In the genomic region with DNA sequence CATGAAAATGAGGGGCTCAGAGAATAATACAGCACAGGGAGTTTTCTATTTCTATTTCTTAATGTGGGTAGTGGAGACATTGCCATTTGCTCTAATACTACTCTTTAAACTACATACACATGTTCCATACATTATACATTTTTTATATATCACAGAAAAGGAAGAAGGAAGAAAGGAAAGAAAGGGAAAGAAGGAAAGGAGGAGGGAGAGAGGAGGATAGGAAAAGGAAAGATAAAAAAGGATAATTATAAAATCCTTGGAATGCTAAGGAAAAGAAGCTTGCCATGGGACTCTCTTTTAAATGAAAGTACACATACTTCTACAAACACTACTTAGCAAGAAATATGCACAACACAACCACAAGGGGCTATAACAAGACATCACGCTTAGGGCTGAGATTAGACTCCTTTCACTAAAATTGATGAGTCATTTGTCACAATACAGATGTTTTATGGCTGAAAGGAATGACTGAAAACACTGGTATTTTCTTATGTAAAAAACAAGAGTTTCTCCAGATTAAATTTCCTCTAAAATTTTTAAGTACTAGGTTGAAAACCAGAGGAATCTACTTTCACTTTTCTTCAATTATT, we compare ENCODE assay signal across 10 cellular contexts.
DNase-seq lines count a peak whose midpoint lies in the region; ATAC-seq and TF ChIP-seq lines count a peak whose summit lies in the region.
"Had no signal": no experiment of that assay in that cellular context is flagged by ENCODE, and none has a peak within 500 bp of the region (broad histone marks: within the 10 kb centered on the region; RNA-seq: fewer than 3 reads in every experiment).

No MANE protein-coding gene starts in this region.

- H3K9me3 ChIP-seq in A673 (ENCODE audit: low read depth, low read length, poor library complexity, severe bottlenecking) (no peaks in the 10 kb centered on the region), gastroesophageal sphincter (no peaks in the 10 kb centered on the region), MG63 (no peaks in the 10 kb centered on the region)

- no peak for ATAC-seq in GM23338
- ATAC-seq in gastroesophageal sphincter, result no peak
- ATAC-seq: naive thymus-derived CD4-positive, alpha-beta T cell had no signal

- H3K36me3 Mint-ChIP-seq in GM23338 (ENCODE audit: low read depth), result no peaks in the 10 kb centered on the region

- H3K4me1 Mint-ChIP-seq in GM23338, result peaks cover 46% of the 10 kb centered on the region
- H3K4me1 Mint-ChIP-seq: naive thymus-derived CD4-positive, alpha-beta T cell had no signal

- H3K27ac ChIP-seq in A673 (ENCODE audit: low read depth, low read length, poor library complexity, severe bottlenecking), result no peak overlapping the region
- H3K27ac ChIP-seq in GM23338 (ENCODE audit: low read depth), result no peak overlapping the region
- no peak overlapping the region for H3K27ac ChIP-seq in gastroesophageal sphincter

- peak overlapping the region; percentile 50 for H3K27ac Mint-ChIP-seq in GM23338
- H3K27ac Mint-ChIP-seq: naive thymus-derived CD4-positive, alpha-beta T cell had no signal

- H3K27me3 ChIP-seq in A673 (replicated peaks; ENCODE audit: insufficient read depth, low read depth, low read length, poor library complexity), result no peaks in the 10 kb centered on the region
- no peaks in the 10 kb centered on the region for H3K27me3 ChIP-seq in GM23338 (ENCODE audit: insufficient read depth)
- H3K27me3 ChIP-seq in gastroesophageal sphincter, result no peaks in the 10 kb centered on the region
- H3K27me3 ChIP-seq in MG63, result no peaks in the 10 kb centered on the region

- intact Hi-C loops in A673 (cut with micrococcal nuclease; ENCODE audit: unreplicated experiment), result no loop called here

- H4K20me1 ChIP-seq in GM23338 (replicated peaks; ENCODE audit: insufficient read depth), result no peaks in the 10 kb centered on the region

- in situ Hi-C loops in SK-MEL-5 (cut with HindIII; ENCODE audit: low pct_unique_long_range_greater_than_20kb, low sequenced_read_pairs), result no loop called here

- H3K36me3 ChIP-seq in A673 (ENCODE audit: insufficient read depth, low read length, poor library complexity, severe bottlenecking), result no peaks in the 10 kb centered on the region
- H3K36me3 ChIP-seq in GM23338 (ENCODE audit: insufficient read depth), result no peaks in the 10 kb centered on the region
- H3K36me3 ChIP-seq in gastroesophageal sphincter, result no peaks in the 10 kb centered on the region
- no peaks in the 10 kb centered on the region for H3K36me3 ChIP-seq in MG63

- DNase-seq in A673 (ENCODE audit: low spot score), result peak; percentile 68
- peak; percentile 27 for DNase-seq in GM23338 (ENCODE audit: low spot score)
- peak; percentile 81 for DNase-seq in SK-MEL-5 (ENCODE audit: low read depth, low spot score)
- peak; percentile 92 for DNase-seq in fibroblast of the aortic adventitia (ENCODE audit: low read depth)
- no peak for DNase-seq in MG63
- no peak for DNase-seq in DMS153 treated with DMSO at 0.1 percent for 48 hours (lab: John Stamatoyannopoulos, UW; ENCODE audit: unreplicated experiment)
- DNase-seq in NCI-H1092 treated with DMSO at 0.1 percent for 48 hours (lab: John Stamatoyannopoulos, UW), result no peak
- DNase-seq: activated gamma-delta T cell treated with Interleukin-2 at 50 U/mL for 16 hours; naive thymus-derived CD4-positive, alpha-beta T cell had no signal

- H3K9me2 ChIP-seq in GM23338 (ENCODE audit: insufficient read depth), result no peaks in the 10 kb centered on the region

- WGBS in gastroesophageal sphincter (ENCODE audit: low coverage in 1 of 2), 2 donors, result 42% methylated on average over 1 of the region's 1 CpG; no CpG with 5 or more reads in 1 of the 2 donors

- POLR2A ChIA-PET in A673 (lab: Charles Lee; ENCODE audit: low non-redundant PET), result no interaction called here

- H3K79me2 ChIP-seq in GM23338 (replicated peaks; ENCODE audit: insufficient read depth), result no peaks in the 10 kb centered on the region

- H3F3A ChIP-seq in GM23338 (replicated peaks; ENCODE audit: low read depth), result no peaks in the 10 kb centered on the region

- CTCF ChIA-PET in A673 (lab: Charles Lee), result no interaction called here

- no peak for TF ChIP-seq EP300 in gastroesophageal sphincter (IDR thresholded peaks at IDR 0.05)

- no peaks in the 10 kb centered on the region for H3K9me3 Mint-ChIP-seq in GM23338
- H3K9me3 Mint-ChIP-seq: naive thymus-derived CD4-positive, alpha-beta T cell had no signal

- H2AFZ ChIP-seq in GM23338, result no peak overlapping the region

- H3K4me3 ChIP-seq in A673 (ENCODE audit: low read depth, low read length, poor library complexity, severe bottlenecking) (no peak overlapping the region), GM23338 (no peak overlapping the region), fibroblast of the aortic adventitia (ENCODE audit: low read depth, low read length) (no peak overlapping the region), gastroesophageal sphincter (no peak overlapping the region), MG63 (no peak overlapping the region)

- TF ChIP-seq CTCF in A673 (conservative IDR thresholded peaks at IDR 0.05; ENCODE audit: low read depth, low read length) (peak; percentile 50), GM23338 (conservative IDR thresholded peaks at IDR 0.05; ENCODE audit: low read depth in 2 of 2) (peak in 1 of 2 experiments; percentile 30; a peak in 2 of 4 replicates), fibroblast of the aortic adventitia (IDR thresholded peaks at IDR 0.05; ENCODE audit: insufficient read depth, low read length) (peak; percentile 72), gastroesophageal sphincter (IDR thresholded peaks at IDR 0.05) (no peak)

- H3K4me1 ChIP-seq in A673 (ENCODE audit: insufficient read depth, low read length, poor library complexity, severe bottlenecking), result peaks cover 9% of the 10 kb centered on the region
- H3K4me1 ChIP-seq in GM23338 (ENCODE audit: insufficient read depth), result peaks cover 38% of the 10 kb centered on the region
- H3K4me1 ChIP-seq in gastroesophageal sphincter, result peaks cover 0 to 10% (median 0%) of the 10 kb centered on the region in 3 donors

- 0 out of 2 replicates have a peak overlapping the region, but pooled peaks have one; percentile 4 for H3K4me2 ChIP-seq in GM23338

- TF ChIP-seq POLR2A in gastroesophageal sphincter (IDR thresholded peaks at IDR 0.05), result no peak

- H3K27me3 Mint-ChIP-seq in GM23338 (ENCODE audit: insufficient read depth, low read depth, poor library complexity), result peaks cover 4% of the 10 kb centered on the region
- H3K27me3 Mint-ChIP-seq: naive thymus-derived CD4-positive, alpha-beta T cell had no signal

- BruUV-seq in A673 (replicated peaks; lab: Mats Ljungman, UMichigan), result no TSS peak

- no peak overlapping the region for H3K4me3 Mint-ChIP-seq in GM23338
- H3K4me3 Mint-ChIP-seq: naive thymus-derived CD4-positive, alpha-beta T cell had no signal

TF ChIP-seq in GM23338, 12 proteins besides CTCF, POLR2A, EP300 and RAD21 (continues in another document):
- TF ChIP-seq, protein P1, sequence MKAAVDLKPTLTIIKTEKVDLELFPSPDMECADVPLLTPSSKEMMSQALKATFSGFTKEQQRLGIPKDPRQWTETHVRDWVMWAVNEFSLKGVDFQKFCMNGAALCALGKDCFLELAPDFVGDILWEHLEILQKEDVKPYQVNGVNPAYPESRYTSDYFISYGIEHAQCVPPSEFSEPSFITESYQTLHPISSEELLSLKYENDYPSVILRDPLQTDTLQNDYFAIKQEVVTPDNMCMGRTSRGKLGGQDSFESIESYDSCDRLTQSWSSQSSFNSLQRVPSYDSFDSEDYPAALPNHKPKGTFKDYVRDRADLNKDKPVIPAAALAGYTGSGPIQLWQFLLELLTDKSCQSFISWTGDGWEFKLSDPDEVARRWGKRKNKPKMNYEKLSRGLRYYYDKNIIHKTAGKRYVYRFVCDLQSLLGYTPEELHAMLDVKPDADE (IDR thresholded peaks at IDR 0.05), result no peak
- TF ChIP-seq, protein P2, sequence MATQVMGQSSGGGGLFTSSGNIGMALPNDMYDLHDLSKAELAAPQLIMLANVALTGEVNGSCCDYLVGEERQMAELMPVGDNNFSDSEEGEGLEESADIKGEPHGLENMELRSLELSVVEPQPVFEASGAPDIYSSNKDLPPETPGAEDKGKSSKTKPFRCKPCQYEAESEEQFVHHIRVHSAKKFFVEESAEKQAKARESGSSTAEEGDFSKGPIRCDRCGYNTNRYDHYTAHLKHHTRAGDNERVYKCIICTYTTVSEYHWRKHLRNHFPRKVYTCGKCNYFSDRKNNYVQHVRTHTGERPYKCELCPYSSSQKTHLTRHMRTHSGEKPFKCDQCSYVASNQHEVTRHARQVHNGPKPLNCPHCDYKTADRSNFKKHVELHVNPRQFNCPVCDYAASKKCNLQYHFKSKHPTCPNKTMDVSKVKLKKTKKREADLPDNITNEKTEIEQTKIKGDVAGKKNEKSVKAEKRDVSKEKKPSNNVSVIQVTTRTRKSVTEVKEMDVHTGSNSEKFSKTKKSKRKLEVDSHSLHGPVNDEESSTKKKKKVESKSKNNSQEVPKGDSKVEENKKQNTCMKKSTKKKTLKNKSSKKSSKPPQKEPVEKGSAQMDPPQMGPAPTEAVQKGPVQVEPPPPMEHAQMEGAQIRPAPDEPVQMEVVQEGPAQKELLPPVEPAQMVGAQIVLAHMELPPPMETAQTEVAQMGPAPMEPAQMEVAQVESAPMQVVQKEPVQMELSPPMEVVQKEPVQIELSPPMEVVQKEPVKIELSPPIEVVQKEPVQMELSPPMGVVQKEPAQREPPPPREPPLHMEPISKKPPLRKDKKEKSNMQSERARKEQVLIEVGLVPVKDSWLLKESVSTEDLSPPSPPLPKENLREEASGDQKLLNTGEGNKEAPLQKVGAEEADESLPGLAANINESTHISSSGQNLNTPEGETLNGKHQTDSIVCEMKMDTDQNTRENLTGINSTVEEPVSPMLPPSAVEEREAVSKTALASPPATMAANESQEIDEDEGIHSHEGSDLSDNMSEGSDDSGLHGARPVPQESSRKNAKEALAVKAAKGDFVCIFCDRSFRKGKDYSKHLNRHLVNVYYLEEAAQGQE (IDR thresholded peaks at IDR 0.05; ENCODE audit: unreplicated experiment), result no peak
- TF ChIP-seq EZH2 (IDR thresholded peaks at IDR 0.05; ENCODE audit: low read depth, unreplicated experiment) (no peak), ZNF114 (CRISPR knock-in tag; IDR thresholded peaks at IDR 0.05) (no peak), POLR2AphosphoS5 (IDR thresholded peaks at IDR 0.05; ENCODE audit: low read depth) (no peak), CREB1 (CRISPR knock-in tag; IDR thresholded peaks at IDR 0.05; ENCODE audit: low read depth) (no peak), ZNF331 (CRISPR knock-in tag; IDR thresholded peaks at IDR 0.05; ENCODE audit: low read depth) (no peak), JUNB (IDR thresholded peaks at IDR 0.05; ENCODE audit: unreplicated experiment) (no peak), EZH2phosphoT487 (IDR thresholded peaks at IDR 0.05; ENCODE audit: unreplicated experiment) (no peak)

Comparison
In these comparisons a context has a peak if more than half of its experiments do, and no peak if none do; other contexts are left out.
1. DNase-seq: peak in A673 (single experiment), GM23338 (single experiment), SK-MEL-5 (single experiment) and fibroblast of the aortic adventitia (single experiment); none in MG63 (single experiment), DMS153 treated with DMSO at 0.1 percent for 48 hours (single experiment) and NCI-H1092 treated with DMSO at 0.1 percent for 48 hours (single experiment).
2. CTCF ChIP-seq: peak in A673 (single experiment) and fibroblast of the aortic adventitia (single experiment); none in gastroesophageal sphincter (0 of 4).